8 cellular contexts compared by ENCODE assay signal in the genomic region with DNA sequence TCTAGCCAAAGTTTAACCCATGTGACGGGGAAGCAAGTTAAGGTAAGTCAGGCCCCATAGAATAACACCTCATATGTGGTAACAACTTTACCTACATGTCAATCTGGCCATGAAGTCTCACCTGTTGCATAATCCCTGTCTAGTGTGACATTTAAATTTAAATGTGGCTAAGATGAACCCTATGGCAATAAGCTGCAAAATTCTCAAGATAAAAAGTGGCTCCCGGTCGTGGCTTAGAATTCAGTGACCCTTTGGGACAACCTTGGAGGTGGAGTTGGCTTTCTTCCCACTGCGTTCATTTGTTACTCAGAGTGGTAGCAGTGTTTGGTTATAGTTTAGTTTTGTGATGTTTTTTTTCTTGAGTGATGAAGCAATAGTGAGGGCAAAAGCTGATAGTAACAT.
DNase-seq lines count a peak whose midpoint lies in the region; ATAC-seq, FAIRE-seq and TF ChIP-seq lines count a peak whose summit lies in the region.

No MANE protein-coding gene starts in this region.

- intact Hi-C loops in kidney (cut with DNase I), result no loop called here

- no peak for FAIRE-seq in kidney (lab: Jason Lieb, UNC)

- peak overlapping the region in 1 of 2 experiments; percentile 50; a peak in 1 of 4 replicates for H3K4me3 ChIP-seq in SK-N-SH (ENCODE audit: low read depth in 2 of 2, low read length in 1 of 2)
- H3K4me3 ChIP-seq in kidney (ENCODE audit: low read length in 2 of 2), result no peak overlapping the region
- H3K4me3 ChIP-seq in thoracic aorta, result peak overlapping the region; percentile 62

- POLR2A ChIA-PET in SK-N-SH (lab: Yijun Ruan, JAX), result no interaction called here

- no peak overlapping the region for H2AFZ ChIP-seq in SK-N-SH (ENCODE audit: low read depth)

- no peaks in the 10 kb centered on the region for H3K27me3 ChIP-seq in SK-N-SH (ENCODE audit: insufficient read depth)
- H3K27me3 ChIP-seq in thoracic aorta (replicated peaks; ENCODE audit: insufficient read depth), result no peaks in the 10 kb centered on the region

- no peak for ATAC-seq in SK-N-SH treated with all-trans-retinoic acid at 6 μM for 48 hours
- ATAC-seq in thoracic aorta (ENCODE audit: insufficient number of reproducible peaks, low FRiP score, low read depth), result peak; percentile 66
- no peak for ATAC-seq in HG02938 (IDR thresholded peaks at IDR 0.05; ENCODE audit: unreplicated experiment)

- TF ChIP-seq EP300 in SK-N-SH (IDR thresholded peaks at IDR 0.05; ENCODE audit: borderline replicate concordance in 1 of 2, low read depth in 1 of 2, low read length in 1 of 2), result no peak

- peaks cover 28% of the 10 kb centered on the region for H3F3A ChIP-seq in SK-N-SH (replicated peaks; ENCODE audit: insufficient read depth)

- H3K4me2 ChIP-seq in SK-N-SH, result peak overlapping the region; percentile 59

- no peak overlapping the region; the same call in 1 of the 2 replicates for H3K9ac ChIP-seq in SK-N-SH
- H3K9ac ChIP-seq in kidney (ENCODE audit: low read length in 2 of 2), result peak overlapping the region in 1 of 2 donors; percentile 20

- CTCF ChIA-PET in SK-N-SH (lab: Yijun Ruan, JAX), result interaction anchor here (2.1 to 2.2 kb wide), 2 partner anchors 8 to 46 kb away, joined by 6 to 9 read pairs; no protein-coding TSS in a partner anchor

- peaks cover 50% of the 10 kb centered on the region for H3K79me2 ChIP-seq in SK-N-SH (ENCODE audit: insufficient read depth)

- H3K36me3 ChIP-seq in SK-N-SH (replicated peaks in 1 of 2; ENCODE audit: control insufficient read depth in 1 of 2, insufficient read depth in 2 of 2, low read length in 1 of 2), result peaks cover 0 to 6% of the 10 kb centered on the region in 2 experiments
- no peaks in the 10 kb centered on the region for H3K36me3 ChIP-seq in kidney (ENCODE audit: control insufficient read depth in 1 of 2, insufficient read depth in 2 of 2, low read length in 2 of 2)
- H3K36me3 ChIP-seq in thoracic aorta, result no peaks in the 10 kb centered on the region

- no peaks in the 10 kb centered on the region for H4K20me1 ChIP-seq in SK-N-SH (ENCODE audit: insufficient read depth)

- DNase-seq in SK-N-SH (no peak), amniotic epithelial cell (ENCODE audit: low read depth) (peak; percentile 53), kidney (no peak), thoracic aorta (ENCODE audit: low spot score) (no peak), kidney glomerular epithelial cell (lab: John Stamatoyannopoulos, UW) (no peak), NCI-H748 (lab: John Stamatoyannopoulos, UW; ENCODE audit: unreplicated experiment) (no peak)

- H3K4me1 ChIP-seq in SK-N-SH (ENCODE audit: control insufficient read depth in 1 of 2, insufficient read depth in 2 of 2, low read depth in 1 of 2, low read length in 1 of 2) (peaks cover 17 to 25% of the 10 kb centered on the region in 2 experiments), kidney (ENCODE audit: control insufficient read depth in 1 of 2, insufficient read depth in 1 of 2, low read depth in 1 of 2, low read length in 2 of 2) (peaks cover 9 to 10% of the 10 kb centered on the region in 2 donors), thoracic aorta (ENCODE audit: control insufficient read depth in 1 of 2, low read depth in 2 of 2) (peaks cover 38 to 63% of the 10 kb centered on the region in 2 donors)

- TF ChIP-seq RAD21 in SK-N-SH (IDR thresholded peaks at IDR 0.05; ENCODE audit: low read length), result no peak

- H3K27ac ChIP-seq in SK-N-SH (ENCODE audit: low read depth in 2 of 2, low read length in 1 of 2), result peak overlapping the region; percentile 72 to 91
- H3K27ac ChIP-seq in kidney (ENCODE audit: low read depth in 2 of 2, low read length in 2 of 2), result peak overlapping the region; percentile 53 to 78
- H3K27ac ChIP-seq in thoracic aorta, result peak overlapping the region; percentile 77 to 91

- WGBS in SK-N-SH (ENCODE audit: low lambda C conversion rate), result 52% methylated on average over 4 of the region's 4 CpGs

- no peak for TF ChIP-seq CTCF in SK-N-SH (IDR thresholded peaks at IDR 0.05)
- TF ChIP-seq CTCF in kidney (IDR thresholded peaks at IDR 0.05; ENCODE audit: borderline replicate concordance, extremely low read depth, insufficient read depth), result no peak
- TF ChIP-seq CTCF in thoracic aorta (IDR thresholded peaks at IDR 0.05), result no peak

- H3K9me2 ChIP-seq in SK-N-SH, result no peaks in the 10 kb centered on the region

- no peaks in the 10 kb centered on the region for H3K9me3 ChIP-seq in SK-N-SH
- H3K9me3 ChIP-seq in kidney (ENCODE audit: control insufficient read depth in 1 of 2, low read length in 2 of 2), result no peaks in the 10 kb centered on the region
- H3K9me3 ChIP-seq in thoracic aorta, result no peaks in the 10 kb centered on the region

TF ChIP-seq in SK-N-SH, 30 proteins besides CTCF, POLR2A, EP300 and RAD21:
- TF ChIP-seq SMC3 (IDR thresholded peaks at IDR 0.05; ENCODE audit: low read depth, low read length), result no peak
- TF ChIP-seq, protein P1, sequence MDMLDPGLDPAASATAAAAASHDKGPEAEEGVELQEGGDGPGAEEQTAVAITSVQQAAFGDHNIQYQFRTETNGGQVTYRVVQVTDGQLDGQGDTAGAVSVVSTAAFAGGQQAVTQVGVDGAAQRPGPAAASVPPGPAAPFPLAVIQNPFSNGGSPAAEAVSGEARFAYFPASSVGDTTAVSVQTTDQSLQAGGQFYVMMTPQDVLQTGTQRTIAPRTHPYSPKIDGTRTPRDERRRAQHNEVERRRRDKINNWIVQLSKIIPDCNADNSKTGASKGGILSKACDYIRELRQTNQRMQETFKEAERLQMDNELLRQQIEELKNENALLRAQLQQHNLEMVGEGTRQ (IDR thresholded peaks at IDR 0.05; ENCODE audit: borderline replicate concordance, low read depth, low read length), result no peak
- no peak for TF ChIP-seq JUND (IDR thresholded peaks at IDR 0.05)

TF ChIP-seq in SK-N-SH treated with all-trans-retinoic acid at 6 μM for 48 hours, 23 proteins besides CTCF, POLR2A, EP300 and RAD21:
- TF ChIP-seq, protein P2, sequence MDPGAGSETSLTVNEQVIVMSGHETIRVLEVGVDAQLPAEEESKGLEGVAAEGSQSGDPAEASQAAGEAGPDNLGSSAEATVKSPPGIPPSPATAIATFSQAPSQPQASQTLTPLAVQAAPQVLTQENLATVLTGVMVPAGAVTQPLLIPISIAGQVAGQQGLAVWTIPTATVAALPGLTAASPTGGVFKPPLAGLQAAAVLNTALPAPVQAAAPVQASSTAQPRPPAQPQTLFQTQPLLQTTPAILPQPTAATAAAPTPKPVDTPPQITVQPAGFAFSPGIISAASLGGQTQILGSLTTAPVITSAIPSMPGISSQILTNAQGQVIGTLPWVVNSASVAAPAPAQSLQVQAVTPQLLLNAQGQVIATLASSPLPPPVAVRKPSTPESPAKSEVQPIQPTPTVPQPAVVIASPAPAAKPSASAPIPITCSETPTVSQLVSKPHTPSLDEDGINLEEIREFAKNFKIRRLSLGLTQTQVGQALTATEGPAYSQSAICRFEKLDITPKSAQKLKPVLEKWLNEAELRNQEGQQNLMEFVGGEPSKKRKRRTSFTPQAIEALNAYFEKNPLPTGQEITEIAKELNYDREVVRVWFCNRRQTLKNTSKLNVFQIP (CRISPR knock-in tag; IDR thresholded peaks at IDR 0.05; ENCODE audit: borderline replicate concordance, low read depth), result no peak
- TF ChIP-seq ZC3H10 (CRISPR knock-in tag; IDR thresholded peaks at IDR 0.05) (no peak), RARB (CRISPR knock-in tag; IDR thresholded peaks at IDR 0.05) (no peak), GLIS3 (CRISPR knock-in tag; IDR thresholded peaks at IDR 0.05) (no peak), OSR1 (CRISPR knock-in tag; IDR thresholded peaks at IDR 0.05) (no peak), ESRRG (CRISPR knock-in tag; IDR thresholded peaks at IDR 0.05) (no peak), CSDC2 (CRISPR knock-in tag; IDR thresholded peaks at IDR 0.05) (no peak)
- TF ChIP-seq, protein P3, sequence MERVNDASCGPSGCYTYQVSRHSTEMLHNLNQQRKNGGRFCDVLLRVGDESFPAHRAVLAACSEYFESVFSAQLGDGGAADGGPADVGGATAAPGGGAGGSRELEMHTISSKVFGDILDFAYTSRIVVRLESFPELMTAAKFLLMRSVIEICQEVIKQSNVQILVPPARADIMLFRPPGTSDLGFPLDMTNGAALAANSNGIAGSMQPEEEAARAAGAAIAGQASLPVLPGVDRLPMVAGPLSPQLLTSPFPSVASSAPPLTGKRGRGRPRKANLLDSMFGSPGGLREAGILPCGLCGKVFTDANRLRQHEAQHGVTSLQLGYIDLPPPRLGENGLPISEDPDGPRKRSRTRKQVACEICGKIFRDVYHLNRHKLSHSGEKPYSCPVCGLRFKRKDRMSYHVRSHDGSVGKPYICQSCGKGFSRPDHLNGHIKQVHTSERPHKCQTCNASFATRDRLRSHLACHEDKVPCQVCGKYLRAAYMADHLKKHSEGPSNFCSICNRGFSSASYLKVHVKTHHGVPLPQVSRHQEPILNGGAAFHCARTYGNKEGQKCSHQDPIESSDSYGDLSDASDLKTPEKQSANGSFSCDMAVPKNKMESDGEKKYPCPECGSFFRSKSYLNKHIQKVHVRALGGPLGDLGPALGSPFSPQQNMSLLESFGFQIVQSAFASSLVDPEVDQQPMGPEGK (CRISPR knock-in tag; IDR thresholded peaks at IDR 0.05; ENCODE audit: borderline replicate concordance), result no peak
- TF ChIP-seq, protein P4, sequence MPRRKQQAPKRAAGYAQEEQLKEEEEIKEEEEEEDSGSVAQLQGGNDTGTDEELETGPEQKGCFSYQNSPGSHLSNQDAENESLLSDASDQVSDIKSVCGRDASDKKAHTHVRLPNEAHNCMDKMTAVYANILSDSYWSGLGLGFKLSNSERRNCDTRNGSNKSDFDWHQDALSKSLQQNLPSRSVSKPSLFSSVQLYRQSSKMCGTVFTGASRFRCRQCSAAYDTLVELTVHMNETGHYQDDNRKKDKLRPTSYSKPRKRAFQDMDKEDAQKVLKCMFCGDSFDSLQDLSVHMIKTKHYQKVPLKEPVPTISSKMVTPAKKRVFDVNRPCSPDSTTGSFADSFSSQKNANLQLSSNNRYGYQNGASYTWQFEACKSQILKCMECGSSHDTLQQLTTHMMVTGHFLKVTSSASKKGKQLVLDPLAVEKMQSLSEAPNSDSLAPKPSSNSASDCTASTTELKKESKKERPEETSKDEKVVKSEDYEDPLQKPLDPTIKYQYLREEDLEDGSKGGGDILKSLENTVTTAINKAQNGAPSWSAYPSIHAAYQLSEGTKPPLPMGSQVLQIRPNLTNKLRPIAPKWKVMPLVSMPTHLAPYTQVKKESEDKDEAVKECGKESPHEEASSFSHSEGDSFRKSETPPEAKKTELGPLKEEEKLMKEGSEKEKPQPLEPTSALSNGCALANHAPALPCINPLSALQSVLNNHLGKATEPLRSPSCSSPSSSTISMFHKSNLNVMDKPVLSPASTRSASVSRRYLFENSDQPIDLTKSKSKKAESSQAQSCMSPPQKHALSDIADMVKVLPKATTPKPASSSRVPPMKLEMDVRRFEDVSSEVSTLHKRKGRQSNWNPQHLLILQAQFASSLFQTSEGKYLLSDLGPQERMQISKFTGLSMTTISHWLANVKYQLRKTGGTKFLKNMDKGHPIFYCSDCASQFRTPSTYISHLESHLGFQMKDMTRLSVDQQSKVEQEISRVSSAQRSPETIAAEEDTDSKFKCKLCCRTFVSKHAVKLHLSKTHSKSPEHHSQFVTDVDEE (CRISPR knock-in tag; IDR thresholded peaks at IDR 0.05), result no peak
